In the genomic region with DNA sequence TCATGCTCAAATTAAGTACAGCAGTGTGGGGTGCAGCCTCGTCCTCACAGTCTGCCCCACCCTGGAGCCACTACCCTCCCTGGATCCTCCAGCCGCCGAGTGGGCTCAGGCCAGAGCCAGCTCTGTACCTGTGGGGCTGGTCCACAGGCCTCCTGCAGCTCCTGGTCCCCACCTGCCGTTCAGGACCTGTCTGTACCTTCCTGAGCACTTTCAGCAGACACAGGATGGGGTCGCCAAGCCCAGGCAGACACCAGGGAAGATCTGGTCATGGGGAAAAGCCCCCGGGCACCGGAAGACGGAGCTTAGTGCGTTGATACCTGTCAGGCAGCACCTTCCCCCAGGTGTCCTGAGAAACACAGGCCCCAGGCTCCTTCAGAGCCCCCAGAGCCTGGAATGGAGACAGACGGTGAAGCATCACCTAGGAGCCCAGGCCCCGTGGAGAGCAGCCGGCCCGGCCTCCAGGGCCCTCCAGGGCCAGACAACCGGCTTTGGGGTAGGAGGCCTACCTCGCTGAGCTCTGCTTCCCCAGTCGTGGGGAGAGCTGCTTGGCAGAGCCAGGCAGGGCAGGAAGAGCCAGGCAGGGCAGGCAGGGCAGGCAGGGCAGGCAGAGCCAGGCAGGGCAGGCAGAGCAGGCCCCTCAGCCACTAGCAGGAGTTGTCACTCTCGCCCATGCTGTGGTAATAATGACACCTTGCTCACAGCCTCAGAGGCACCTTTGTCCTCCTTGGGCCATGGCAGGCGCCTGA, we compare ENCODE assay signal across 17 cellular contexts. TPM values are rescaled to one million over a fixed set of nuclear protein-coding genes. Genes with fewer than 3 reads are reported as not detected.
DNase-seq lines count a peak whose midpoint lies in the region; ATAC-seq and TF ChIP-seq lines count a peak whose summit lies in the region.
"Had no signal": no experiment of that assay in that cellular context is flagged by ENCODE, and none has a peak within 500 bp of the region (broad histone marks: within the 10 kb centered on the region; RNA-seq: fewer than 3 reads in every experiment).

No MANE protein-coding gene starts in this region.

- peak overlapping the region; percentile 7; the same call in 1 of the 2 replicates for H3K4me2 ChIP-seq in PC-9

- no peak for TF ChIP-seq CTCF in PC-9 (conservative IDR thresholded peaks at IDR 0.05)
- no peak for TF ChIP-seq CTCF in foreskin keratinocyte (conservative IDR thresholded peaks at IDR 0.05)

- DNase-seq in ELF-1 (ENCODE audit: low read depth, low spot score) (peak; percentile 70), PC-9 (peak in 1 of 2 experiments; percentile 44), foreskin keratinocyte (no peak), sciatic nerve (ENCODE audit: low spot score) (peak; percentile 53), NCI-H1092 treated with DMSO at 0.1 percent for 48 hours (lab: John Stamatoyannopoulos, UW) (no peak), C1 segment of cervical spinal cord (lab: John Stamatoyannopoulos, UW) (no peak)
- DNase-seq: activated CD4-positive, alpha-beta T cell treated with anti-CD3 and anti-CD28 coated beads, Interleukin-2, amount 50 U/mL, for 4 hours; activated T-cell treated with anti-CD3 and anti-CD28 coated beads, Interleukin-2, amount 50 U/mL, for 72 hours; DMS53; erythroblast; GOT3; naive B cell; SIG-M5; stimulated activated CD4-positive, alpha-beta T cell treated with anti-CD3 and anti-CD28 coated beads, Interleukin-4, amount 100 ng/mL, for 1 hour had no signal

- POLR2A ChIA-PET in PC-9 (lab: Charles Lee; ENCODE audit: unreplicated experiment): interaction anchor here (0.6 kb wide), 1 partner anchor 66 kb away, joined by 4 read pairs; no protein-coding TSS in a partner anchor

- no peak overlapping the region for H3K4me3 ChIP-seq in PC-9

- no peaks in the 10 kb centered on the region for H3F3A ChIP-seq in PC-9 (ENCODE audit: insufficient read depth, low read depth)

- H2AFZ ChIP-seq in PC-9: no peak overlapping the region

- H3K27ac ChIP-seq in PC-9 (0 out of 2 replicates have a peak overlapping the region, but pooled peaks have one; percentile 9), foreskin keratinocyte (no peak overlapping the region)

- BruUV-seq in PC-9 (replicated peaks; lab: Mats Ljungman, UMichigan): no TSS peak

- CTCF ChIA-PET in PC-9 (lab: Charles Lee): interaction anchor here (0.5 kb wide), 1 partner anchor 79 kb away, joined by 9 read pairs; no protein-coding TSS in a partner anchor

- no peaks in the 10 kb centered on the region for H3K9me3 ChIP-seq in PC-9 (ENCODE audit: insufficient read depth, low read depth)

- H3K36me3 ChIP-seq in PC-9 (ENCODE audit: low read depth): no peaks in the 10 kb centered on the region

- ATAC-seq in foreskin keratinocyte (peak; percentile 8), sciatic nerve (no peak), GM18870 (IDR thresholded peaks at IDR 0.05; ENCODE audit: unreplicated experiment) (no peak)
- ATAC-seq: activated T-cell treated with anti-CD3 and anti-CD28 coated beads, Interleukin-2, amount 50 U/mL, for 72 hours had no signal

- intact Hi-C loops in PC-9 (cut with micrococcal nuclease; ENCODE audit: unreplicated experiment): no loop called here
- intact Hi-C loops in sciatic nerve (cut with DNase I): loop anchor here (10.0 kb wide), 1 partner anchor 1477 kb away; the partner anchor contains the start of gene CD151

- H3K27me3 ChIP-seq in PC-9 (ENCODE audit: insufficient read depth, low read depth) (no peaks in the 10 kb centered on the region), foreskin keratinocyte (no peaks in the 10 kb centered on the region)

- H3K9me2 ChIP-seq in PC-9 (ENCODE audit: insufficient read depth): no peaks in the 10 kb centered on the region

- no peaks in the 10 kb centered on the region for H3K79me2 ChIP-seq in PC-9 (ENCODE audit: low read depth)

- peaks cover 8% of the 10 kb centered on the region for H3K4me1 ChIP-seq in PC-9 (replicated peaks; ENCODE audit: insufficient read depth)
- H3K4me1 ChIP-seq in foreskin keratinocyte: no peaks in the 10 kb centered on the region

- no peaks in the 10 kb centered on the region for H4K20me1 ChIP-seq in PC-9 (ENCODE audit: insufficient read depth)

RNA-seq across cellular contexts. Expression of gene TSPAN32, which starts 9.8 kb away (rescaled TPM):
- total RNA-seq in PC-9 (2021) (not detected in 2 replicates), foreskin keratinocyte (not detected in 2 replicates), sciatic nerve (7.3 TPM)
- polyA plus RNA-seq in foreskin keratinocyte: not detected in 2 replicates
- total RNA-seq: renal cortical epithelial cell had no signal

RNA-seq across cellular contexts. Expression of gene C11orf21, which starts 9.9 kb away (rescaled TPM):
- not detected in 2 replicates for total RNA-seq in PC-9 (2021)
- total RNA-seq in foreskin keratinocyte: not detected in 2 replicates
- not detected in 2 replicates for polyA plus RNA-seq in foreskin keratinocyte
- total RNA-seq in sciatic nerve: 3.1 TPM
- polyA plus RNA-seq: BJ had no signal

RNA-seq across cellular contexts. Expression of gene ASCL2, which starts 41.2 kb away (rescaled TPM):
- total RNA-seq in PC-9 (2021) (not detected in 2 replicates), foreskin keratinocyte (0.21 TPM in 1 of 2 replicates, not detected in the other), sciatic nerve (0.80 TPM)
- 0.08 and 0.12 TPM in 2 replicates for polyA plus RNA-seq in foreskin keratinocyte
- total RNA-seq: renal cortical epithelial cell had no signal
- polyA plus RNA-seq: BJ had no signal

Comparison
In these comparisons a context has a peak if more than half of its experiments do, and no peak if none do; other contexts are left out.
1. DNase-seq: peak in ELF-1 (single experiment) and sciatic nerve (single experiment); none in foreskin keratinocyte (0 of 2), NCI-H1092 treated with DMSO at 0.1 percent for 48 hours (single experiment) and C1 segment of cervical spinal cord (0 of 14).